Comparison of ENCODE assay signal across 21 cellular contexts in the genomic region with DNA sequence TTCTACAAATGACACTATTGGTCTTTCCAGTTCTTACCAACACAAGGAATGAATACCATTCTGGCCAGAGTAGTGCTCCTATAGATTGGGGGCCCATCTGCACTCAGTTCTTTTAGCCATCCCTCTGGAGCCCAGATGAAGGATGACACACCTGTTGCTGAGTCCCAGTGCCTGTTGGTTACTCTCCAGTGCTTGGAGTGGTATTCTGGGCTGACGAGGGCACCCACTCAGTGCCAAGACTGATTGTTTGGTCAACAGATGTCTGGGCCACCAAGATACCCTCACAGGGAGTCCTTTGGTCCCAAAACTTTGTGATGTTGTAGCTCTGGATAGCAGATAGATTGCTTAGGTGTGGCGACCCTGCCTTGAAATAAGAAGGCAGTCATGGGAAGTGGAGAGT. TPM values are rescaled to one million over a fixed set of nuclear protein-coding genes. Genes with fewer than 3 reads are reported as not detected.
"Had no signal": no experiment of that assay in that cellular context is flagged by ENCODE, and none has a peak within 500 bp of the region (broad histone marks: within the 10 kb centered on the region; RNA-seq: fewer than 3 reads in every experiment).

No MANE protein-coding gene starts in this region.

- H3K4me3 ChIP-seq: MG63, SJCRH30 had no signal

- H3K36me3 ChIP-seq: MG63, SJCRH30 had no signal

- ATAC-seq: Right ventricle myocardium inferior had no signal

- H3K9me3 ChIP-seq: MG63, SJCRH30 had no signal

- H3K27me3 ChIP-seq: MG63, SJCRH30 had no signal

- H3K27ac ChIP-seq: SJCRH30 had no signal

- DNase-seq: IMR-90; Karpas-422; NCI-H1092; NCI-H1105 treated with DMSO at 0.1 percent for 48 hours; NCI-H1417 treated with DMSO at 0.1 percent for 48 hours; NCI-H1694 treated with DMSO at 0.1 percent for 48 hours; NCI-H2029 treated with DMSO at 0.1 percent for 48 hours; NCI-H2171; NCI-H226; NCI-H510A; NCI-H524 treated with DMSO at 0.1 percent for 48 hours; NCI-H774; NK-92 treated with Interleukin-12 subunit alpha and Interleukin-12 subunit beta, amount 100 ng/mL, for 24 hours; SHP77 treated with DMSO at 0.1 percent for 48 hours had no signal

RNA-seq across cellular contexts. Expression of gene ITGA8, which starts 23.7 kb away (rescaled TPM):
- total RNA-seq: HepG2, HT1080, OCI-LY7, PC-3, SJCRH30 had no signal
